1 cellular context compared by ENCODE assay signal in the genomic region with DNA sequence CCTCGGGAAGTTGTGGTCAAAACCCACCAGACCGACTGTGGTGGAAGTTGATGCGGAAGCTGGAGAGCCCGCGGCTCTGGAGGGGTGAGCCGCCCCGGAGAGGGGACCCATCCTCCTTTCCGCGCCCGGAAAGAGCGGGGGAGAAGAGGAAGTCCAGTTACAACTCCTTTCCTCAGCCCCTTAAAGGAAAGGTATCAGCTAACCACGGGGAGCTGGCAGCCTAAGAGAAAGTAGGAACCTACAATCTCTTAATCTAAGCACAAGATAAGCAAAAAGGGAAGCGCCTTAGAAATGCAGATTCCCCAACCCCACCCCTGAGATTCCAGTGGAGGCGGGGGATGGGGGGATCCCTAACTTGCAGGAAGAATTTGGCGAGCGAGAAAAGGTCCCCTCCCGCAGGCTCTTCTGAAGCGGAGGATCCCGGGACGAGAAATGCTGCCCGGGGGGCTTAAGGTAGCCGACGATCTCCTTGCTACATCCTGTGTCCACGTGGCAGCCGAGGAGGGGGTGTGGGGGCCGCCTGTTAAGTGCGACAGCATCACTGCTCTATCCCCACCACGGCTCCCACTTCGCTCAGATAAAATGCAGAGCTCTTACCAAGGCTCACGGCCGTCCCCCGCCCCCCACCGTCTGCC.
TF ChIP-seq lines count a peak whose summit lies in the region.

No MANE protein-coding gene starts in this region.

TF ChIP-seq in GM12878, 131 proteins besides CTCF, POLR2A, EP300 and RAD21 (continued from another document):
- TF ChIP-seq HSF1 (IDR thresholded peaks at IDR 0.05; ENCODE audit: low read depth, low read length) (no peak), GATAD2B (conservative IDR thresholded peaks at IDR 0.05; ENCODE audit: low read depth) (no peak), PML (IDR thresholded peaks at IDR 0.05; ENCODE audit: low read length) (no peak), JUND (IDR thresholded peaks at IDR 0.05; ENCODE audit: low read depth, low read length) (no peak), ZNF384 (IDR thresholded peaks at IDR 0.05; ENCODE audit: borderline replicate concordance, low read depth, low read length) (no peak), POLR2AphosphoS2 (IDR thresholded peaks at IDR 0.05; ENCODE audit: low read depth, low read length) (no peak), RCOR1 (conservative IDR thresholded peaks at IDR 0.05; ENCODE audit: low read depth, low read length) (no peak), ZNF207 (IDR thresholded peaks at IDR 0.05; ENCODE audit: borderline replicate concordance) (no peak), RFX5 (IDR thresholded peaks at IDR 0.05; ENCODE audit: low read depth, low read length) (no peak), SMAD5 (IDR thresholded peaks at IDR 0.05; ENCODE audit: low read depth) (no peak), ZBED1 (IDR thresholded peaks at IDR 0.05; ENCODE audit: borderline replicate concordance) (no peak), ZSCAN29 (IDR thresholded peaks at IDR 0.05) (no peak), CREM (IDR thresholded peaks at IDR 0.05; ENCODE audit: low read depth) (no peak)
- TF ChIP-seq, protein P1, sequence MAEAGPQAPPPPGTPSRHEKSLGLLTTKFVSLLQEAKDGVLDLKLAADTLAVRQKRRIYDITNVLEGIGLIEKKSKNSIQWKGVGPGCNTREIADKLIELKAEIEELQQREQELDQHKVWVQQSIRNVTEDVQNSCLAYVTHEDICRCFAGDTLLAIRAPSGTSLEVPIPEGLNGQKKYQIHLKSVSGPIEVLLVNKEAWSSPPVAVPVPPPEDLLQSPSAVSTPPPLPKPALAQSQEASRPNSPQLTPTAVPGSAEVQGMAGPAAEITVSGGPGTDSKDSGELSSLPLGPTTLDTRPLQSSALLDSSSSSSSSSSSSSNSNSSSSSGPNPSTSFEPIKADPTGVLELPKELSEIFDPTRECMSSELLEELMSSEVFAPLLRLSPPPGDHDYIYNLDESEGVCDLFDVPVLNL (IDR thresholded peaks at IDR 0.05; ENCODE audit: low read depth, low read length) = no peak
